ENCODE assay signal across 30 cellular contexts in the genomic region with DNA sequence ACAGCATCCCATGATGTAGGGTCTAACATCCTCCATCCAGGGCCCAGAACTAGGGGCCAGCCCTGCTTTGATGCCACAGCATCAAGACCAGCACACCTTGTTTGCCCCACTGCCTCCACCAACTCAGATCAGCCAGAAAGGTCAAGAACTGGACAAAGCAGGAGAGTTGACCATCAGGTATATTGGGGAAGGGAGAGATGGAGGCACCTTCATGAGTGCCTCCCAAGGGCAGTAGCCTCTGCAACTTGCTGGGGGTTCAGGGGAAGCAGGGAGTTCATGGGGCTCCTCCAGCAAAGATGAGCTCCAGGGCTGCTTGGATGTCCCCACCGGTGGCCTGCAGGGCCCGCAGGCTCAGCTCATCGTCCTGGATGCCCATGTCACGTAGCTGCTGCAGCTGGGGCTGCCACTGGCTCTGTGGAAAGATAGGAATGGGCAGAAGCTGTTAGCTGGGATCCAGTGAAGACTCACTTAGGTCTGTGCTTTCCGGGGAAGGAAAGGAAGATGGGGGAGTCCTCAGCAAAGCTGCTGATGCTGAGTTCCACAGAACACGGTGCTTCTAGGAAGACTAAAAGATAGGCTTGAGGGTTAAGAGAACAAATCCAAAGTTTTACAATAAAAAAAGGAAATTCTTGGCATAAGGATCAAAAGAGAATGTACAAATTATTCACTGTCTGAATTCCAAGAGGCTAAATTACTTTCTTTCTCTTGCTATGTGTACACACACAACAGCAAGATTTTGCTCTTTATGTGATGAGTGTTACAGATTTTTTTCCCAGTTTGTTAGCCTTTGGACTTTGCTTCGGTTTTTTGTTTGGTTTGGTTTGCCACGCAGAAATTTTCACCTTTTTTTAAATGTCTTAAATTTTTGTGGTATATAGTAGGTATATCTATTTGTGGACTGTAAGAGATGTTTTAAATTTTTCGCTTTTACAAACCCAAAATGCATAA. TPM values are rescaled to one million over a fixed set of nuclear protein-coding genes. Genes with fewer than 3 reads are reported as not detected.
DNase-seq lines count a peak whose midpoint lies in the region; ATAC-seq, FAIRE-seq and TF ChIP-seq lines count a peak whose summit lies in the region.
"Had no signal": no experiment of that assay in that cellular context is flagged by ENCODE, and none has a peak within 500 bp of the region (broad histone marks: within the 10 kb centered on the region; RNA-seq: fewer than 3 reads in every experiment).

No MANE protein-coding gene starts in this region.

- intact Hi-C loops in spleen (cut with DNase I; ENCODE audit: low total_unique reads): no loop called here

- TF ChIP-seq POLR2A in spleen (IDR thresholded peaks at IDR 0.05): no peak

- H3K27me3 ChIP-seq in liver (ENCODE audit: control insufficient read depth in 4 of 4, insufficient read depth in 4 of 4, low read length in 3 of 4) (no peaks in the 10 kb centered on the region), spleen (replicated peaks in 1 of 7) (no peaks in the 10 kb centered on the region)
- H3K27me3 ChIP-seq: BE2C, SJSA1 had no signal

- H3K9ac ChIP-seq in liver (ENCODE audit: low read depth in 1 of 2, low read length in 2 of 2): no peak overlapping the region

- H3K27ac ChIP-seq in liver (ENCODE audit: low read depth in 1 of 2, low read length in 2 of 2) (no peak overlapping the region), spleen (peak overlapping the region in 1 of 8 donors; percentile 61)
- H3K27ac ChIP-seq: SJSA1 had no signal

- no peaks in the 10 kb centered on the region for H3K9me3 ChIP-seq in liver (ENCODE audit: control insufficient read depth in 4 of 4, low read length in 3 of 4)
- H3K9me3 ChIP-seq in spleen: no peaks in the 10 kb centered on the region
- H3K9me3 ChIP-seq: BE2C, SJSA1 had no signal

- no peak overlapping the region for H3K4me3 ChIP-seq in liver (ENCODE audit: low read depth in 1 of 3, low read length in 3 of 3)
- no peak overlapping the region for H3K4me3 ChIP-seq in spleen
- H3K4me3 ChIP-seq: K562, SJSA1 had no signal

- 77% methylated on average over 9 of the region's 9 CpGs for WGBS in liver
- 95 to 97% (median 95%) methylated on average over 8 to 9 of the region's 9 CpGs for WGBS in spleen, 5 donors

- H3K27ac Mint-ChIP-seq in activated naive CD8-positive, alpha-beta T cell treated with anti-CD3 and anti-CD28 coated beads for 36 hours: no peak overlapping the region

- peaks cover 3 to 35% (median 30%) of the 10 kb centered on the region in 4 donors for H3K36me3 ChIP-seq in liver (ENCODE audit: control insufficient read depth in 4 of 4, insufficient read depth in 3 of 4, low read depth in 1 of 4, low read length in 3 of 4)
- H3K36me3 ChIP-seq in spleen: peaks cover 0 to 72% (median 63%) of the 10 kb centered on the region in 6 donors
- H3K36me3 ChIP-seq: BE2C had no signal

- no peak for TF ChIP-seq CTCF in liver (IDR thresholded peaks at IDR 0.05; ENCODE audit: low read depth, low read length, missing input control)
- no peak for TF ChIP-seq CTCF in spleen (IDR thresholded peaks at IDR 0.05 in 8 of 11, conservative IDR thresholded peaks at IDR 0.05 in 3 of 11)

- H3K36me3 Mint-ChIP-seq in activated naive CD8-positive, alpha-beta T cell treated with anti-CD3 and anti-CD28 coated beads for 36 hours: peaks cover 13% of the 10 kb centered on the region

- no peak for ATAC-seq in GM19351 (IDR thresholded peaks at IDR 0.05; ENCODE audit: unreplicated experiment)
- ATAC-seq: HCT116, K562, Right ventricle myocardium inferior had no signal

- no peaks in the 10 kb centered on the region for H3K4me1 Mint-ChIP-seq in activated naive CD8-positive, alpha-beta T cell treated with anti-CD3 and anti-CD28 coated beads for 36 hours
- H3K4me1 Mint-ChIP-seq: CD14-positive monocyte; CD8-positive, alpha-beta memory T cell had no signal

- FAIRE-seq in GM19239 (lab: Jason Lieb, UNC): no peak
- FAIRE-seq: GM12892, RCC 7860 had no signal

- peaks cover 29 to 51% (median 46%) of the 10 kb centered on the region in 4 donors for H3K4me1 ChIP-seq in liver (ENCODE audit: control insufficient read depth in 4 of 4, insufficient read depth in 4 of 4, low read length in 3 of 4)
- peaks cover 4 to 42% (median 7%) of the 10 kb centered on the region in 6 donors for H3K4me1 ChIP-seq in spleen
- H3K4me1 ChIP-seq: BE2C had no signal

- no peak overlapping the region for H3K4me3 Mint-ChIP-seq in activated naive CD8-positive, alpha-beta T cell treated with anti-CD3 and anti-CD28 coated beads for 36 hours
- H3K4me3 Mint-ChIP-seq: CD14-positive monocyte; CD8-positive, alpha-beta memory T cell had no signal

- no peaks in the 10 kb centered on the region for H3K27me3 Mint-ChIP-seq in activated naive CD8-positive, alpha-beta T cell treated with anti-CD3 and anti-CD28 coated beads for 36 hours
- H3K27me3 Mint-ChIP-seq: CD8-positive, alpha-beta memory T cell had no signal

- TF ChIP-seq RAD21 in liver (IDR thresholded peaks at IDR 0.05): no peak

- no peaks in the 10 kb centered on the region for H3K9me3 Mint-ChIP-seq in activated naive CD8-positive, alpha-beta T cell treated with anti-CD3 and anti-CD28 coated beads for 36 hours
- H3K9me3 Mint-ChIP-seq: CD14-positive monocyte; CD8-positive, alpha-beta memory T cell had no signal

- peak; percentile 43 for DNase-seq in activated effector memory CD4-positive, alpha-beta T cell treated with anti-CD3 and anti-CD28 coated beads, Interleukin-2, amount 50 U/mL, for 16 hours
- no peak for DNase-seq in activated effector memory CD4-positive, alpha-beta T cell treated with Interleukin-2 at 50 U/mL for 16 hours
- peak; percentile 54 for DNase-seq in spleen
- DNase-seq in NCI-H774 (lab: John Stamatoyannopoulos, UW): no peak
- DNase-seq in activated naive CD8-positive, alpha-beta T cell treated with anti-CD3 and anti-CD28 coated beads for 36 hours: no peak
- DNase-seq in GM19239 (ENCODE audit: insufficient read length, low spot score): no peak
- DNase-seq: 8988T; ACHN; BE2C; Calu3; CD8-positive, alpha-beta memory T cell; DMS153; DND-41; Kasumi-1; NCI-H1092 treated with DMSO at 0.1 percent for 48 hours; NCI-H1436; NCI-H187; NCI-H2171 treated with DMSO at 0.1 percent for 48 hours; NCI-H345; NCI-H524; NCI-H748 treated with DMSO at 0.1 percent for 48 hours had no signal

TF ChIP-seq in liver, 16 proteins besides CTCF, POLR2A, EP300 and RAD21 (continues in another document):
- TF ChIP-seq YY1 (IDR thresholded peaks at IDR 0.05): no peak
- TF ChIP-seq RXRA (IDR thresholded peaks at IDR 0.05): peak; percentile 23 to 49
- TF ChIP-seq HNF4A (conservative IDR thresholded peaks at IDR 0.05): peak; percentile 78 to 82
- no peak for TF ChIP-seq EGR1 (IDR thresholded peaks at IDR 0.05; ENCODE audit: low read depth in 2 of 2)
- TF ChIP-seq, protein P1, sequence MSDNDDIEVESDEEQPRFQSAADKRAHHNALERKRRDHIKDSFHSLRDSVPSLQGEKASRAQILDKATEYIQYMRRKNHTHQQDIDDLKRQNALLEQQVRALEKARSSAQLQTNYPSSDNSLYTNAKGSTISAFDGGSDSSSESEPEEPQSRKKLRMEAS (IDR thresholded peaks at IDR 0.05): no peak
- TF ChIP-seq FOXA2 (IDR thresholded peaks at IDR 0.05): no peak
- TF ChIP-seq, protein P2, sequence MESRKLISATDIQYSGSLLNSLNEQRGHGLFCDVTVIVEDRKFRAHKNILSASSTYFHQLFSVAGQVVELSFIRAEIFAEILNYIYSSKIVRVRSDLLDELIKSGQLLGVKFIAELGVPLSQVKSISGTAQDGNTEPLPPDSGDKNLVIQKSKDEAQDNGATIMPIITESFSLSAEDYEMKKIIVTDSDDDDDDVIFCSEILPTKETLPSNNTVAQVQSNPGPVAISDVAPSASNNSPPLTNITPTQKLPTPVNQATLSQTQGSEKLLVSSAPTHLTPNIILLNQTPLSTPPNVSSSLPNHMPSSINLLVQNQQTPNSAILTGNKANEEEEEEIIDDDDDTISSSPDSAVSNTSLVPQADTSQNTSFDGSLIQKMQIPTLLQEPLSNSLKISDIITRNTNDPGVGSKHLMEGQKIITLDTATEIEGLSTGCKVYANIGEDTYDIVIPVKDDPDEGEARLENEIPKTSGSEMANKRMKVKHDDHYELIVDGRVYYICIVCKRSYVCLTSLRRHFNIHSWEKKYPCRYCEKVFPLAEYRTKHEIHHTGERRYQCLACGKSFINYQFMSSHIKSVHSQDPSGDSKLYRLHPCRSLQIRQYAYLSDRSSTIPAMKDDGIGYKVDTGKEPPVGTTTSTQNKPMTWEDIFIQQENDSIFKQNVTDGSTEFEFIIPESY (IDR thresholded peaks at IDR 0.05): no peak
- TF ChIP-seq NR2F2 (IDR thresholded peaks at IDR 0.05): no peak

RNA-seq across cellular contexts. Expression of a gene that starts 12.3 kb away (rescaled TPM):
- total RNA-seq in liver (10 to 100 TPM in 1 of 2 donors, 1 to 10 TPM in 1; 1.4 to 18.1 TPM), spleen (100 to 1,000 TPM in 5 of 7 donors, 10 to 100 TPM in 2; 74.9 to 150 (median 132) TPM)
- polyA plus RNA-seq in liver (1 to 10 TPM in 1 of 2 donors, under 1 TPM in 1; 0.14 to 1.4 TPM), spleen (100 to 1,000 TPM in 1 of 3 donors, 10 to 100 TPM in 2; 41.6 to 154 (median 78.4) TPM)
- total RNA-seq in activated naive CD8-positive, alpha-beta T cell treated with anti-CD3 and anti-CD28 coated beads for 36 hours: 10 to 100 TPM; 48.8 to 51.4 TPM

RNA-seq across cellular contexts. Expression of a gene that starts 14.9 kb away (rescaled TPM):
- total RNA-seq in liver (10 to 100 TPM; 12.7 to 17.6 TPM), spleen (10 to 100 TPM; 37.4 to 83.9 (median 47.8) TPM)
- polyA plus RNA-seq in liver (10 to 100 TPM; 18.9 to 19.5 TPM), spleen (10 to 100 TPM; 36.9 to 58.2 (median 42.3) TPM)
- total RNA-seq in activated naive CD8-positive, alpha-beta T cell treated with anti-CD3 and anti-CD28 coated beads for 36 hours: 10 to 100 TPM; 56.6 to 56.8 TPM

Comparison
In these comparisons a context has a peak if more than half of its experiments do, and no peak if none do; other contexts are left out.
1. DNase-seq: peak in activated effector memory CD4-positive, alpha-beta T cell treated with anti-CD3 and anti-CD28 coated beads, Interleukin-2, amount 50 U/mL, for 16 hours (single experiment) and spleen (single experiment); none in activated effector memory CD4-positive, alpha-beta T cell treated with Interleukin-2 at 50 U/mL for 16 hours (single experiment), NCI-H774 (single experiment), activated naive CD8-positive, alpha-beta T cell treated with anti-CD3 and anti-CD28 coated beads for 36 hours (single experiment) and GM19239 (single experiment).